In the genomic region with DNA sequence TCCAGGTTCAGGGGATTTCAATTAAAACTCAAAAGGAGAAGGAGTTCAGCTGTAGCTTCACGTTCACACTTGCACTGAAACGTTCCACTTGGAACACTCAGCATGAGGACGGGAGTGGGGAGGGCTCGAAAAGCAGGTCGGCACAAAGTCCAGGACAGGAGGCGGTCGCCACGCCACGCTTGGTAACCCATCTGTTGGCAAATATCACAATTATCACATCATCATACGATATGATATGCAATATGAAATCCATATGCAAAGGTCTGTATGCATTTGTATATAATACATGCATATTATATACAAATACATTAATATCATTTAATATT, we compare ENCODE assay signal across 35 cellular contexts. TPM values are rescaled to one million over a fixed set of nuclear protein-coding genes. Genes with fewer than 3 reads are reported as not detected.
DNase-seq lines count a peak whose midpoint lies in the region; ATAC-seq, FAIRE-seq and TF ChIP-seq lines count a peak whose summit lies in the region.
"Had no signal": no experiment of that assay in that cellular context is flagged by ENCODE, and none has a peak within 500 bp of the region (broad histone marks: within the 10 kb centered on the region; RNA-seq: fewer than 3 reads in every experiment).

No MANE protein-coding gene starts in this region.

- intact Hi-C loops in HepG2 (cut with micrococcal nuclease; ENCODE audit: unreplicated experiment) (no loop called here), CD14-positive monocyte (cut with micrococcal nuclease) (no loop called here)

- FAIRE-seq in HepG2 (lab: Jason Lieb, UNC) = no peak

- H3K4me1 Mint-ChIP-seq in CD14-positive monocyte = peaks cover 41% of the 10 kb centered on the region
- no peaks in the 10 kb centered on the region for H3K4me1 Mint-ChIP-seq in natural killer cell treated with Interleukin-12 subunit alpha and Interleukin-12 subunit beta and Interleukin-15 and Interleukin-18, amount 100 ng/mL, for 72 hours (ENCODE audit: low read depth in 2 of 2)
- H3K4me1 Mint-ChIP-seq: activated naive CD8-positive, alpha-beta T cell treated with anti-CD3 and anti-CD28 coated beads for 36 hours; endodermal cell; GM23338; neural progenitor cell had no signal

- no peaks in the 10 kb centered on the region for H3K27me3 ChIP-seq in HepG2 (ENCODE audit: control insufficient read depth in 1 of 2, insufficient read depth in 2 of 2, low read length in 2 of 2)
- H3K27me3 ChIP-seq in mesendoderm (ENCODE audit: insufficient read depth, low read length, poor library complexity) = no peaks in the 10 kb centered on the region
- H3K27me3 ChIP-seq: ascending aorta, cardiac muscle cell, neural progenitor cell had no signal

- H3K79me1 ChIP-seq in mesendoderm (ENCODE audit: low read length) = no peaks in the 10 kb centered on the region

- TF ChIP-seq RAD21 in HepG2 (CRISPR knock-in tag; IDR thresholded peaks at IDR 0.05) = no peak

- H3K36me3 ChIP-seq in HepG2 (replicated peaks in 1 of 2; ENCODE audit: control insufficient read depth in 1 of 2, insufficient read depth in 2 of 2, low read length in 2 of 2) (no peaks in the 10 kb centered on the region; a peak in 1 of 5 replicates), mesendoderm (ENCODE audit: control insufficient read depth, insufficient read depth, low read length) (no peaks in the 10 kb centered on the region)
- H3K36me3 ChIP-seq: neural progenitor cell had no signal

- no peak overlapping the region for H3K4me3 Mint-ChIP-seq in CD14-positive monocyte
- no peak overlapping the region for H3K4me3 Mint-ChIP-seq in natural killer cell treated with Interleukin-12 subunit alpha and Interleukin-12 subunit beta and Interleukin-15 and Interleukin-18, amount 100 ng/mL, for 72 hours
- H3K4me3 Mint-ChIP-seq: activated naive CD8-positive, alpha-beta T cell treated with anti-CD3 and anti-CD28 coated beads for 36 hours; endodermal cell; GM23338; HFFc6; neural progenitor cell had no signal

- H3K4me1 ChIP-seq in HepG2 (ENCODE audit: insufficient read depth, low read length) (peaks cover 65% of the 10 kb centered on the region), mesendoderm (ENCODE audit: control insufficient read depth, low read depth, low read length) (no peaks in the 10 kb centered on the region)
- H3K4me1 ChIP-seq: ascending aorta, neural progenitor cell had no signal

- no peak overlapping the region for H3K56ac ChIP-seq in mesendoderm (ENCODE audit: low read length)

- in situ Hi-C loops in HepG2 (cut with HindIII; ENCODE audit: extremely low pct_ligation_motif_present, low pct_unique_long_range_greater_than_20kb) = no loop called here

- H4K20me1 ChIP-seq in HepG2 (ENCODE audit: insufficient read depth, low read length) = no peaks in the 10 kb centered on the region

- DNase-seq in HepG2 (ENCODE audit: low spot score) (no peak), NCI-H510A treated with DMSO at 0.1 percent for 48 hours (lab: John Stamatoyannopoulos, UW) (no peak), mesendoderm (no peak), CD14-positive monocyte (ENCODE audit: low spot score) (no peak)
- DNase-seq in natural killer cell treated with Interleukin-12 subunit alpha and Interleukin-12 subunit beta and Interleukin-15 and Interleukin-18, amount 100 ng/mL, for 72 hours (ENCODE audit: low spot score) = no peak
- DNase-seq: activated CD4-positive, alpha-beta T cell treated with anti-CD3 and anti-CD28 coated beads for 4 hours; activated CD8-positive, alpha-beta memory T cell treated with anti-CD3 and anti-CD28 coated beads for 24 hours; activated effector memory CD4-positive, alpha-beta T cell treated with anti-CD3 and anti-CD28 coated beads, Interleukin-2, amount 50 U/mL, for 16 hours; activated naive CD8-positive, alpha-beta T cell treated with anti-CD3 and anti-CD28 coated beads for 36 hours; Calu3; cortex of kidney; DND-41; foreskin fibroblast; head of caudate nucleus; HFFc6; mammary epithelial cell; MV-4-11; NCI-H2171 treated with DMSO at 0.1 percent for 48 hours; NCI-H524 treated with DMSO at 0.1 percent for 48 hours; PC-9; stimulated activated CD4-positive, alpha-beta T cell treated with anti-CD3 and anti-CD28 coated beads, Interleukin-15, amount 100 ng/mL, for 24 hours; T-helper 2 cell had no signal

- no peak overlapping the region for H2BK5ac ChIP-seq in mesendoderm (ENCODE audit: low read length)

- peaks cover 0 to 6% (median 4%) of the 10 kb centered on the region in 7 donors for H3K9me3 Mint-ChIP-seq in CD14-positive monocyte
- H3K9me3 Mint-ChIP-seq in natural killer cell treated with Interleukin-12 subunit alpha and Interleukin-12 subunit beta and Interleukin-15 and Interleukin-18, amount 100 ng/mL, for 72 hours = no peaks in the 10 kb centered on the region
- H3K9me3 Mint-ChIP-seq: activated naive CD8-positive, alpha-beta T cell treated with anti-CD3 and anti-CD28 coated beads for 36 hours; endodermal cell; GM23338; neural progenitor cell; stimulated activated naive B cell treated with anti-CD40 and anti-IgM and Interleukin-4, amounts not matched to agents 10 μg/mL and 1 μg/mL and 100 μg/mL, for 72 hours had no signal

- CTCF ChIA-PET in HepG2 (lab: Yijun Ruan, JAX; ENCODE audit: low intra/inter-chr PET ratio, low total read pairs) = no interaction called here

- H3K18ac ChIP-seq in mesendoderm (ENCODE audit: low read length) = no peak overlapping the region

- H3K27ac Mint-ChIP-seq in CD14-positive monocyte = no peak overlapping the region
- no peak overlapping the region for H3K27ac Mint-ChIP-seq in natural killer cell treated with Interleukin-12 subunit alpha and Interleukin-12 subunit beta and Interleukin-15 and Interleukin-18, amount 100 ng/mL, for 72 hours
- H3K27ac Mint-ChIP-seq: activated naive CD8-positive, alpha-beta T cell treated with anti-CD3 and anti-CD28 coated beads for 36 hours; endodermal cell; GM23338; HFFc6; neural progenitor cell; stimulated activated naive B cell treated with anti-CD40 and anti-IgM and Interleukin-4, amounts not matched to agents 10 μg/mL and 1 μg/mL and 100 μg/mL, for 72 hours had no signal

- peak overlapping the region; percentile 47 for H3K27ac ChIP-seq in HepG2 (ENCODE audit: extremely low read length, insufficient read depth, low read length)
- no peak overlapping the region for H3K27ac ChIP-seq in mesendoderm (ENCODE audit: low read depth, low read length)
- H3K27ac ChIP-seq: ascending aorta, C4-2B, cardiac muscle cell, KMS-11, neural progenitor cell, PC-9 had no signal

- H3K79me2 ChIP-seq in HepG2 (ENCODE audit: insufficient read depth, low read length) (no peaks in the 10 kb centered on the region), mesendoderm (ENCODE audit: control insufficient read depth, insufficient read depth, low read length) (no peaks in the 10 kb centered on the region)

- no peak overlapping the region for H3K4me2 ChIP-seq in HepG2 (ENCODE audit: low read depth, low read length)
- no peak overlapping the region for H3K4me2 ChIP-seq in mesendoderm (ENCODE audit: low read length)
- H3K4me2 ChIP-seq: GM23338, KMS-11, neural progenitor cell, PC-9 had no signal

- no peak overlapping the region for H3K4ac ChIP-seq in mesendoderm (ENCODE audit: low read depth, low read length)

- H4K5ac ChIP-seq in mesendoderm (ENCODE audit: low read length) = no peak overlapping the region

- WGBS in HepG2 (ENCODE audit: low lambda C conversion rate) = 88% methylated on average over 10 of the region's 10 CpGs
- no CpG with 5 or more reads among the region's 10 CpGs for WGBS in mesendoderm (ENCODE audit: extremely low coverage, insufficient coverage, low lambda C conversion rate)

- H2BK15ac ChIP-seq in mesendoderm (replicated peaks; ENCODE audit: low read depth) = no peak overlapping the region

- H3K23ac ChIP-seq in mesendoderm (ENCODE audit: low read length) = no peak overlapping the region

- peaks cover 0 to 3% (median 0%) of the 10 kb centered on the region in 3 donors for H3K27me3 Mint-ChIP-seq in CD14-positive monocyte (ENCODE audit: low read depth in 3 of 3)
- peaks cover 6 to 7% of the 10 kb centered on the region in 2 donors for H3K27me3 Mint-ChIP-seq in natural killer cell treated with Interleukin-12 subunit alpha and Interleukin-12 subunit beta and Interleukin-15 and Interleukin-18, amount 100 ng/mL, for 72 hours
- H3K27me3 Mint-ChIP-seq: activated naive CD8-positive, alpha-beta T cell treated with anti-CD3 and anti-CD28 coated beads for 36 hours had no signal

- H2AFZ ChIP-seq in HepG2 (ENCODE audit: low read length) = no peak overlapping the region
- H2AFZ ChIP-seq: GM23338, neural progenitor cell, PC-9 had no signal

- TF ChIP-seq EP300 in HepG2 (IDR thresholded peaks at IDR 0.05; ENCODE audit: low read depth in 2 of 2, low read length in 2 of 2) (no peak), HepG2 (CRISPR knock-in tag; IDR thresholded peaks at IDR 0.05; ENCODE audit: borderline replicate concordance) (no peak)

- BruUV-seq in HepG2 (replicated peaks; lab: Mats Ljungman, UMichigan) = no TSS peak

- H4K8ac ChIP-seq in mesendoderm (ENCODE audit: low read depth, low read length) = no peak overlapping the region

- POLR2A ChIA-PET in HepG2 (lab: Yijun Ruan, JAX) = no interaction called here

- peaks cover 75 to 78% of the 10 kb centered on the region in 2 donors for H3K36me3 Mint-ChIP-seq in CD14-positive monocyte
- no peaks in the 10 kb centered on the region for H3K36me3 Mint-ChIP-seq in natural killer cell treated with Interleukin-12 subunit alpha and Interleukin-12 subunit beta and Interleukin-15 and Interleukin-18, amount 100 ng/mL, for 72 hours
- H3K36me3 Mint-ChIP-seq: activated naive CD8-positive, alpha-beta T cell treated with anti-CD3 and anti-CD28 coated beads for 36 hours; neural progenitor cell had no signal

- H2BK120ac ChIP-seq in mesendoderm (ENCODE audit: low read depth, low read length) = no peak overlapping the region

- no peak for TF ChIP-seq POLR2A in HepG2 (IDR thresholded peaks at IDR 0.05; ENCODE audit: insufficient read depth in 1 of 2, low read depth in 2 of 2, low read length in 2 of 2)

- no peaks in the 10 kb centered on the region for H3K9me3 ChIP-seq in HepG2 (ENCODE audit: low read length)
- H3K9me3 ChIP-seq: ascending aorta had no signal

- H3K9ac ChIP-seq in HepG2 (ENCODE audit: insufficient read depth, low read depth, low read length) (no peak overlapping the region), mesendoderm (ENCODE audit: low read length) (no peak overlapping the region)
- H3K9ac ChIP-seq: KMS-11, neural progenitor cell had no signal

- TF ChIP-seq CTCF in HepG2 (CRISPR knock-in tag; IDR thresholded peaks at IDR 0.05) (no peak), CD14-positive monocyte (IDR thresholded peaks at IDR 0.05) (no peak)

- H3K4me3 ChIP-seq in HepG2 (replicated peaks in 1 of 3; ENCODE audit: insufficient read depth in 1 of 3, low read depth in 2 of 3, low read length in 3 of 3) (no peak overlapping the region), mesendoderm (ENCODE audit: low read length) (no peak overlapping the region)
- H3K4me3 ChIP-seq: ascending aorta, cardiac muscle cell, GM23338, neural progenitor cell, PC-9 had no signal

- no peak overlapping the region for H2AK5ac ChIP-seq in mesendoderm (ENCODE audit: low read length)

- ATAC-seq in GM18498 (IDR thresholded peaks at IDR 0.05; ENCODE audit: unreplicated experiment) = peak; percentile 24
- ATAC-seq in GM21619 (IDR thresholded peaks at IDR 0.05; ENCODE audit: unreplicated experiment) = peak; percentile 36
- ATAC-seq in HG03432 (IDR thresholded peaks at IDR 0.05; ENCODE audit: unreplicated experiment) = peak; percentile 34
- ATAC-seq in HepG2 = no peak
- ATAC-seq in natural killer cell treated with Interleukin-12 subunit alpha and Interleukin-12 subunit beta and Interleukin-15 and Interleukin-18, amount 100 ng/mL, for 72 hours = no peak
- ATAC-seq: esophagus mucosa, GM23338, Right ventricle myocardium inferior had no signal

RNA-seq across cellular contexts. Expression of gene ADGRD1, which starts 17.2 kb away (rescaled TPM):
- 0.34 and 0.46 TPM in 2 replicates for total RNA-seq in HepG2 (2016; rRNA removed; fragmentation: Illumina TruSeq; extraction: Trizol)
- 0.26 and 0.30 TPM in 2 replicates for total RNA-seq in HepG2 (2016; cell fraction: cytosol; rRNA removed; fragmentation: Illumina TruSeq; extraction: Trizol; ENCODE audit: low read depth)
- 0.27 and 0.35 TPM in 2 replicates for total RNA-seq in HepG2 (2016; cell fraction: insoluble cytoplasmic fraction; rRNA removed; fragmentation: Illumina TruSeq; extraction: Trizol)
- 0.28 and 0.38 TPM in 2 replicates for total RNA-seq in HepG2 (2016; cell fraction: membrane; rRNA removed; fragmentation: Illumina TruSeq; extraction: Trizol)
- total RNA-seq in HepG2 (2016; cell fraction: nucleus; rRNA removed; fragmentation: Illumina TruSeq; extraction: Trizol) = 0.47 and 0.62 TPM in 2 replicates
- 12.4 and 25.0 TPM in 2 replicates for polyA plus RNA-seq in HepG2 (2011; rRNA removed)
- 6.9 and 10.2 TPM in 2 replicates for polyA plus RNA-seq in HepG2 (2011; cell fraction: cytosol; rRNA removed)
- polyA plus RNA-seq in HepG2 (2011; cell fraction: nucleus; rRNA removed) = 71.2 and 100 TPM in 2 replicates
- polyA plus RNA-seq in HepG2 (2012) = 32.9 and 44.4 TPM in 2 replicates
- polyA plus RNA-seq in HepG2 (2016; cell fraction: cytosol; fragmentation: Illumina TruSeq; extraction: Trizol; ENCODE audit: low read depth) = 0.14 TPM in 1 of 2 replicates, not detected in the other
- 0.26 and 0.38 TPM in 2 replicates for polyA plus RNA-seq in HepG2 (2016; cell fraction: insoluble cytoplasmic fraction; fragmentation: Illumina TruSeq; extraction: Trizol; ENCODE audit: low read depth)
- polyA plus RNA-seq in HepG2 (2016; cell fraction: membrane; fragmentation: Illumina TruSeq; extraction: Trizol; ENCODE audit: low read depth) = 0.05 TPM in 1 of 2 replicates, not detected in the other
- polyA plus RNA-seq in HepG2 (2016; cell fraction: nucleus; fragmentation: Illumina TruSeq; extraction: Trizol; ENCODE audit: insufficient read depth, low read depth) = 0.79 and 1.0 TPM in 2 replicates
- polyA minus RNA-seq in HepG2 (2011; rRNA and poly(A)+ RNA removed; ENCODE audit: low replicate concordance) = 2.3 and 27.8 TPM in 2 replicates
- 3.3 and 10.6 TPM in 2 replicates for polyA minus RNA-seq in HepG2 (2011; cell fraction: cytosol; rRNA and poly(A)+ RNA removed)
- polyA minus RNA-seq in HepG2 (2011; cell fraction: nucleus; rRNA and poly(A)+ RNA removed) = 26.3 and 39.8 TPM in 2 replicates
- 0.48 TPM for polyA plus RNA-seq in mesendoderm (2013, experiment 1 of 2)
- polyA plus RNA-seq in mesendoderm (2013, experiment 2 of 2) = 0.87 TPM
- polyA plus RNA-seq in CD14-positive monocyte = 1 to 10 TPM; 4.7 to 4.9 TPM
- not detected for total RNA-seq in natural killer cell treated with Interleukin-12 subunit alpha and Interleukin-12 subunit beta and Interleukin-15 and Interleukin-18, amount 100 ng/mL, for 72 hours
- total RNA-seq: Calu3, HFFc6, mammary epithelial cell, PC-9 had no signal
- polyA plus RNA-seq: GM23338, mammary epithelial cell had no signal

Comparison
In these comparisons a context has a peak if more than half of its experiments do, and no peak if none do; other contexts are left out.
1. ATAC-seq: peak in GM18498 (single experiment), GM21619 (single experiment) and HG03432 (single experiment); none in HepG2 (single experiment) and natural killer cell treated with Interleukin-12 subunit alpha and Interleukin-12 subunit beta and Interleukin-15 and Interleukin-18, amount 100 ng/mL, for 72 hours (0 of 2).